In the genomic region with DNA sequence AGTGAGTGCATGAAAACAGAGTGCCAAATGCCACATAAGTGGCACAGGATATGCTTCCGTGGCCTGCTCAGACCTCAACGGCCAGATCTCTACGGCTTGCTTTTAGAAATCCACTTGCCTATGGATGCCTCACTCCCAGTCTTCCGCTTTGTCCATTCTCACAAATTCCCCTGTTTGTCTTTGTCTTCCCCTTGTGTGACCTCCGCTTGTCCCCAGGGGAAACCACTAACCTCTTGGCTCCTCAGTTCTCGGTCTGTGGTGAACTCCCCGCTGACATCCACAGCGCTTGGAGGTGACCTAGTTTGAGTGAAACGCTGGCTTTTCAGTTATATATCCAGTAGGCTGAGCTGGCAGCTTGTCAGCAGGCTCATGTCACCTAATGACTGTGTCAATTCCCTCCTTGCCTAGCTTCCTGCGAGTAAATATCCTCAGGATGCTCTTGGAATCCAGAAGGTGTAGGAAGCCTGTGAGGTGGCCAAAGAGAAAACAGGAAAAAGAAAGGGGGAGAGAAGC, we compare ENCODE assay signal across 9 cellular contexts.
DNase-seq lines count a peak whose midpoint lies in the region; ATAC-seq and TF ChIP-seq lines count a peak whose summit lies in the region.
"Had no signal": no experiment of that assay in that cellular context is flagged by ENCODE, and none has a peak within 500 bp of the region (broad histone marks: within the 10 kb centered on the region; RNA-seq: fewer than 3 reads in every experiment).

No MANE protein-coding gene starts in this region.

- peak overlapping the region; percentile 86 for H3K27ac Mint-ChIP-seq in WTC11

- H3K9me3 Mint-ChIP-seq in WTC11: no peaks in the 10 kb centered on the region

- peaks cover 43% of the 10 kb centered on the region for H3K4me1 Mint-ChIP-seq in WTC11

- H3K27ac ChIP-seq in coronary artery: peak overlapping the region in 1 of 2 donors; percentile 48
- H3K27ac ChIP-seq: thoracic aorta had no signal

- TF ChIP-seq CTCF in WTC11 (IDR thresholded peaks at IDR 0.05): no peak
- TF ChIP-seq CTCF in coronary artery (IDR thresholded peaks at IDR 0.05): no peak

- peak; percentile 56 for ATAC-seq in WTC11
- peak; percentile 10 for ATAC-seq in esophagus mucosa
- ATAC-seq in GM19397 (IDR thresholded peaks at IDR 0.05; ENCODE audit: unreplicated experiment): no peak

- peak; percentile 48 for DNase-seq in H4 (ENCODE audit: low spot score)
- no peak for DNase-seq in WTC11 (ENCODE audit: low spot score)
- peak; percentile 83 for DNase-seq in retina
- DNase-seq in coronary artery (ENCODE audit: low spot score): no peak
- DNase-seq in foreskin melanocyte: no peak
- DNase-seq in SW 1271 (lab: John Stamatoyannopoulos, UW): no peak

- H3K4me3 Mint-ChIP-seq in WTC11: peak overlapping the region; percentile 19; the same call in 1 of the 2 replicates

- POLR2A ChIA-PET in WTC11 (lab: Charles Lee): interaction anchor here (0.6 to 1.2 kb wide), 2 partner anchors 12 to 99 kb away, joined by 3 to 4 read pairs; no protein-coding TSS in a partner anchor

- H3K36me3 Mint-ChIP-seq in WTC11: no peaks in the 10 kb centered on the region

- CTCF ChIA-PET in WTC11 (lab: Charles Lee): interaction anchor here (0.8 to 1.4 kb wide), 4 partner anchors 48 to 122 kb away, joined by 3 to 4 read pairs (median 4); partner anchors contain the start of gene SPRY4

- H3K4me3 ChIP-seq in coronary artery: no peak overlapping the region
- H3K4me3 ChIP-seq: thoracic aorta had no signal

- H3K27me3 Mint-ChIP-seq in WTC11 (ENCODE audit: low read depth): no peaks in the 10 kb centered on the region

TF ChIP-seq in WTC11, 78 proteins besides CTCF, POLR2A, EP300 and RAD21:
- 0 out of 2 replicates have a peak, but pooled peaks have one; percentile 2 for TF ChIP-seq TP53 (CRISPR knock-in tag; IDR thresholded peaks at IDR 0.05)
- TF ChIP-seq, protein P1, sequence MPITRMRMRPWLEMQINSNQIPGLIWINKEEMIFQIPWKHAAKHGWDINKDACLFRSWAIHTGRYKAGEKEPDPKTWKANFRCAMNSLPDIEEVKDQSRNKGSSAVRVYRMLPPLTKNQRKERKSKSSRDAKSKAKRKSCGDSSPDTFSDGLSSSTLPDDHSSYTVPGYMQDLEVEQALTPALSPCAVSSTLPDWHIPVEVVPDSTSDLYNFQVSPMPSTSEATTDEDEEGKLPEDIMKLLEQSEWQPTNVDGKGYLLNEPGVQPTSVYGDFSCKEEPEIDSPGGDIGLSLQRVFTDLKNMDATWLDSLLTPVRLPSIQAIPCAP (CRISPR knock-in tag; IDR thresholded peaks at IDR 0.05): no peak

Comparison
In these comparisons a context has a peak if more than half of its experiments do, and no peak if none do; other contexts are left out.
1. DNase-seq: peak in H4 (single experiment) and retina (single experiment); none in WTC11 (single experiment), coronary artery (single experiment), foreskin melanocyte (single experiment) and SW 1271 (0 of 2).